ENCODE assay signal across 1 cellular context in genomic region chr11:78325274-78325781, GRCh38.
A peak's percentile ranks its signal among the peaks of the same experiment; 100 is the strongest.
TF ChIP-seq lines count a peak whose summit lies in the region.

No MANE protein-coding gene starts in this region.

TF ChIP-seq in K562, 482 proteins besides CTCF, POLR2A, EP300 and RAD21 (continued from another document and continues in another):
- TF ChIP-seq, protein P1, sequence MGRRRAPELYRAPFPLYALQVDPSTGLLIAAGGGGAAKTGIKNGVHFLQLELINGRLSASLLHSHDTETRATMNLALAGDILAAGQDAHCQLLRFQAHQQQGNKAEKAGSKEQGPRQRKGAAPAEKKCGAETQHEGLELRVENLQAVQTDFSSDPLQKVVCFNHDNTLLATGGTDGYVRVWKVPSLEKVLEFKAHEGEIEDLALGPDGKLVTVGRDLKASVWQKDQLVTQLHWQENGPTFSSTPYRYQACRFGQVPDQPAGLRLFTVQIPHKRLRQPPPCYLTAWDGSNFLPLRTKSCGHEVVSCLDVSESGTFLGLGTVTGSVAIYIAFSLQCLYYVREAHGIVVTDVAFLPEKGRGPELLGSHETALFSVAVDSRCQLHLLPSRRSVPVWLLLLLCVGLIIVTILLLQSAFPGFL (CRISPR knock-in tag; IDR thresholded peaks at IDR 0.05), result no peak
- TF ChIP-seq, protein P2, sequence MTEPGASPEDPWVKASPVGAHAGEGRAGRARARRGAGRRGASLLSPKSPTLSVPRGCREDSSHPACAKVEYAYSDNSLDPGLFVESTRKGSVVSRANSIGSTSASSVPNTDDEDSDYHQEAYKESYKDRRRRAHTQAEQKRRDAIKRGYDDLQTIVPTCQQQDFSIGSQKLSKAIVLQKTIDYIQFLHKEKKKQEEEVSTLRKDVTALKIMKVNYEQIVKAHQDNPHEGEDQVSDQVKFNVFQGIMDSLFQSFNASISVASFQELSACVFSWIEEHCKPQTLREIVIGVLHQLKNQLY (CRISPR knock-in tag; conservative IDR thresholded peaks at IDR 0.05), result no peak
- no peak for TF ChIP-seq ARNT (IDR thresholded peaks at IDR 0.05)
- TF ChIP-seq NFATC3 (IDR thresholded peaks at IDR 0.05), result no peak
- TF ChIP-seq TAF1 (IDR thresholded peaks at IDR 0.05; ENCODE audit: control insufficient read depth, extremely low read depth, insufficient read depth, low read length, severe bottlenecking), result no peak
- TF ChIP-seq ZFP91 (CRISPR knock-in tag; IDR thresholded peaks at IDR 0.05), result no peak
- no peak for TF ChIP-seq PTRF (tag; IDR thresholded peaks at IDR 0.05)
- no peak for TF ChIP-seq ZNF212 (CRISPR knock-in tag; IDR thresholded peaks at IDR 0.05)
- TF ChIP-seq, protein P3, sequence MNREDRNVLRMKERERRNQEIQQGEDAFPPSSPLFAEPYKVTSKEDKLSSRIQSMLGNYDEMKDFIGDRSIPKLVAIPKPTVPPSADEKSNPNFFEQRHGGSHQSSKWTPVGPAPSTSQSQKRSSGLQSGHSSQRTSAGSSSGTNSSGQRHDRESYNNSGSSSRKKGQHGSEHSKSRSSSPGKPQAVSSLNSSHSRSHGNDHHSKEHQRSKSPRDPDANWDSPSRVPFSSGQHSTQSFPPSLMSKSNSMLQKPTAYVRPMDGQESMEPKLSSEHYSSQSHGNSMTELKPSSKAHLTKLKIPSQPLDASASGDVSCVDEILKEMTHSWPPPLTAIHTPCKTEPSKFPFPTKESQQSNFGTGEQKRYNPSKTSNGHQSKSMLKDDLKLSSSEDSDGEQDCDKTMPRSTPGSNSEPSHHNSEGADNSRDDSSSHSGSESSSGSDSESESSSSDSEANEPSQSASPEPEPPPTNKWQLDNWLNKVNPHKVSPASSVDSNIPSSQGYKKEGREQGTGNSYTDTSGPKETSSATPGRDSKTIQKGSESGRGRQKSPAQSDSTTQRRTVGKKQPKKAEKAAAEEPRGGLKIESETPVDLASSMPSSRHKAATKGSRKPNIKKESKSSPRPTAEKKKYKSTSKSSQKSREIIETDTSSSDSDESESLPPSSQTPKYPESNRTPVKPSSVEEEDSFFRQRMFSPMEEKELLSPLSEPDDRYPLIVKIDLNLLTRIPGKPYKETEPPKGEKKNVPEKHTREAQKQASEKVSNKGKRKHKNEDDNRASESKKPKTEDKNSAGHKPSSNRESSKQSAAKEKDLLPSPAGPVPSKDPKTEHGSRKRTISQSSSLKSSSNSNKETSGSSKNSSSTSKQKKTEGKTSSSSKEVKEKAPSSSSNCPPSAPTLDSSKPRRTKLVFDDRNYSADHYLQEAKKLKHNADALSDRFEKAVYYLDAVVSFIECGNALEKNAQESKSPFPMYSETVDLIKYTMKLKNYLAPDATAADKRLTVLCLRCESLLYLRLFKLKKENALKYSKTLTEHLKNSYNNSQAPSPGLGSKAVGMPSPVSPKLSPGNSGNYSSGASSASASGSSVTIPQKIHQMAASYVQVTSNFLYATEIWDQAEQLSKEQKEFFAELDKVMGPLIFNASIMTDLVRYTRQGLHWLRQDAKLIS (CRISPR knock-in tag; IDR thresholded peaks at IDR 0.05), result no peak
- 0 out of 2 replicates have a peak, but pooled peaks have one; percentile 38 for TF ChIP-seq ZNF445 (CRISPR knock-in tag; IDR thresholded peaks at IDR 0.05; ENCODE audit: low read depth)
- no peak for TF ChIP-seq SIN3A (IDR thresholded peaks at IDR 0.05; ENCODE audit: borderline replicate concordance in 2 of 2, control insufficient read depth in 1 of 2, low read depth in 2 of 2, low read length in 2 of 2)
- TF ChIP-seq LCOR (CRISPR knock-in tag; IDR thresholded peaks at IDR 0.05), result no peak
- no peak for TF ChIP-seq NR2C2 (CRISPR knock-in tag; IDR thresholded peaks at IDR 0.05)
- 0 out of 2 replicates have a peak, but pooled peaks have one; percentile 2 for TF ChIP-seq NR2C2 (tag; IDR thresholded peaks at IDR 0.05)
- TF ChIP-seq RFX7 (CRISPR knock-in tag; IDR thresholded peaks at IDR 0.05), result no peak
- TF ChIP-seq BRCA1 (IDR thresholded peaks at IDR 0.05), result no peak
- TF ChIP-seq BRCA1 (CRISPR knock-in tag; IDR thresholded peaks at IDR 0.05), result no peak
- TF ChIP-seq ZNF274 (IDR thresholded peaks at IDR 0.05; ENCODE audit: borderline replicate concordance, low read depth, low read length), result no peak
- no peak for TF ChIP-seq ZBTB8A (IDR thresholded peaks at IDR 0.05; ENCODE audit: partially characterized antibody)
- no peak for TF ChIP-seq GMEB1 (CRISPR knock-in tag; IDR thresholded peaks at IDR 0.05)
- no peak for TF ChIP-seq NCOA4 (IDR thresholded peaks at IDR 0.05; ENCODE audit: partially characterized antibody)
- TF ChIP-seq E2F4 (CRISPR knock-in tag; IDR thresholded peaks at IDR 0.05; ENCODE audit: low read depth), result no peak
- TF ChIP-seq, protein P4, sequence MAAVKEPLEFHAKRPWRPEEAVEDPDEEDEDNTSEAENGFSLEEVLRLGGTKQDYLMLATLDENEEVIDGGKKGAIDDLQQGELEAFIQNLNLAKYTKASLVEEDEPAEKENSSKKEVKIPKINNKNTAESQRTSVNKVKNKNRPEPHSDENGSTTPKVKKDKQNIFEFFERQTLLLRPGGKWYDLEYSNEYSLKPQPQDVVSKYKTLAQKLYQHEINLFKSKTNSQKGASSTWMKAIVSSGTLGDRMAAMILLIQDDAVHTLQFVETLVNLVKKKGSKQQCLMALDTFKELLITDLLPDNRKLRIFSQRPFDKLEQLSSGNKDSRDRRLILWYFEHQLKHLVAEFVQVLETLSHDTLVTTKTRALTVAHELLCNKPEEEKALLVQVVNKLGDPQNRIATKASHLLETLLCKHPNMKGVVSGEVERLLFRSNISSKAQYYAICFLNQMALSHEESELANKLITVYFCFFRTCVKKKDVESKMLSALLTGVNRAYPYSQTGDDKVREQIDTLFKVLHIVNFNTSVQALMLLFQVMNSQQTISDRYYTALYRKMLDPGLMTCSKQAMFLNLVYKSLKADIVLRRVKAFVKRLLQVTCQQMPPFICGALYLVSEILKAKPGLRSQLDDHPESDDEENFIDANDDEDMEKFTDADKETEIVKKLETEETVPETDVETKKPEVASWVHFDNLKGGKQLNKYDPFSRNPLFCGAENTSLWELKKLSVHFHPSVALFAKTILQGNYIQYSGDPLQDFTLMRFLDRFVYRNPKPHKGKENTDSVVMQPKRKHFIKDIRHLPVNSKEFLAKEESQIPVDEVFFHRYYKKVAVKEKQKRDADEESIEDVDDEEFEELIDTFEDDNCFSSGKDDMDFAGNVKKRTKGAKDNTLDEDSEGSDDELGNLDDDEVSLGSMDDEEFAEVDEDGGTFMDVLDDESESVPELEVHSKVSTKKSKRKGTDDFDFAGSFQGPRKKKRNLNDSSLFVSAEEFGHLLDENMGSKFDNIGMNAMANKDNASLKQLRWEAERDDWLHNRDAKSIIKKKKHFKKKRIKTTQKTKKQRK (IDR thresholded peaks at IDR 0.05; ENCODE audit: borderline replicate concordance, low read depth, low read length), result no peak
- peak; percentile 63; the same call in 1 of the 2 replicates for TF ChIP-seq SMARCA4 (IDR thresholded peaks at IDR 0.05)
- no peak for TF ChIP-seq TAF15 (IDR thresholded peaks at IDR 0.05; ENCODE audit: low read depth, low read length)
- TF ChIP-seq ZNF165 (CRISPR knock-in tag; IDR thresholded peaks at IDR 0.05; ENCODE audit: borderline replicate concordance), result no peak
- TF ChIP-seq E2F8 (IDR thresholded peaks at IDR 0.05; ENCODE audit: low read depth, partially characterized antibody), result no peak
- peak; percentile 64; the same call in 1 of the 2 replicates for TF ChIP-seq HMBOX1 (IDR thresholded peaks at IDR 0.05)
- no peak for TF ChIP-seq ZNF197 (CRISPR knock-in tag; IDR thresholded peaks at IDR 0.05; ENCODE audit: low read depth)
- 0 out of 2 replicates have a peak, but pooled peaks have one; percentile 24 for TF ChIP-seq DEAF1 (CRISPR knock-in tag; IDR thresholded peaks at IDR 0.05)
